In the genomic region with DNA sequence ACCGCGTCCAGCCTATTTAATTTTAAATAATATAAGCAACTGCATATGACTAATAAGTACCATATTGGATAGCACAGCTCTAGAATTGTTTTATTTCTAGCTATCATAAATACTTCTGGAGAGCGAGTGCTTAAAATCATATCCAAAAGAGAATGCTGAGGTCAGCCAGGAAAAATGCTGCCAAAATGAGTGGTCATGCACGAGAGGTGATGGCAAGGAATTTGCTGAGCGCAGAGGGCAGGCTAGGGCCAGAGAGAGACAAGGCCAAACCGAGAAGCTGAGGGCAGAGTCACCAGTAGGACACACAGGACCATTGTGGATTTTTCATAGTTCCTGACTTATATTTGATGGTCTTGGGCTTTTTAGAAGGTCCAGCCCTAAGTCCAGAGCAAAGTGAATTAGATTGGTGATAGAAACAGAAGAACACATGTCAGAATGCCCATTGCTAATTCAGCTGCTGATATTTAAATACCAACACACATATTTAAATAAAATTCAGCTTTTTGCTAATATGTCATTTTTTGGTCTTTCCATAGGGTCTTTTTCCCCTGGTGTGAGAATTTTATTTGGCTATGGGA, we compare ENCODE assay signal across 19 cellular contexts. TPM values are rescaled to one million over a fixed set of nuclear protein-coding genes. Genes with fewer than 3 reads are reported as not detected.
DNase-seq lines count a peak whose midpoint lies in the region; ATAC-seq and TF ChIP-seq lines count a peak whose summit lies in the region.
"Had no signal": no experiment of that assay in that cellular context is flagged by ENCODE, and none has a peak within 500 bp of the region (broad histone marks: within the 10 kb centered on the region; RNA-seq: fewer than 3 reads in every experiment).

No MANE protein-coding gene starts in this region.

- H3K27me3 Mint-ChIP-seq in nephron progenitor cell (ENCODE audit: low read depth, poor library complexity): no peaks in the 10 kb centered on the region
- H3K27me3 Mint-ChIP-seq: activated CD4-positive, alpha-beta T cell treated with anti-CD3 and anti-CD28 coated beads for 36 hours; activated naive CD8-positive, alpha-beta T cell treated with anti-CD3 and anti-CD28 coated beads, Interleukin-2, amount 50 U/mL, for 24 hours had no signal

- H3K36me3 Mint-ChIP-seq in nephron progenitor cell (ENCODE audit: low read depth): no peaks in the 10 kb centered on the region

- H3K4me3 ChIP-seq in HUES64 (ENCODE audit: low read length): no peak overlapping the region
- peak overlapping the region in 12 of 59 donors; percentile 2 to 54 (median 38) for H3K4me3 ChIP-seq in dorsolateral prefrontal cortex
- H3K4me3 ChIP-seq in testis: no peak overlapping the region
- H3K4me3 ChIP-seq: Peyer's patch, vagina had no signal

- H3K36me3 ChIP-seq in HUES64 (ENCODE audit: insufficient read depth, low read length): no peaks in the 10 kb centered on the region
- no peaks in the 10 kb centered on the region for H3K36me3 ChIP-seq in testis (ENCODE audit: low read depth, missing control alignments)
- H3K36me3 ChIP-seq: Peyer's patch, vagina had no signal

- ATAC-seq in HG02981 (IDR thresholded peaks at IDR 0.05; ENCODE audit: unreplicated experiment): no peak
- ATAC-seq: activated CD4-positive, alpha-beta T cell treated with anti-CD3 and anti-CD28 coated beads for 36 hours; activated naive CD8-positive, alpha-beta T cell treated with anti-CD3 and anti-CD28 coated beads, Interleukin-2, amount 50 U/mL, for 24 hours; effector memory CD8-positive, alpha-beta T cell; left colon had no signal

- H3K27ac Mint-ChIP-seq in nephron progenitor cell: no peak overlapping the region
- H3K27ac Mint-ChIP-seq: activated CD4-positive, alpha-beta T cell treated with anti-CD3 and anti-CD28 coated beads for 36 hours; activated naive CD8-positive, alpha-beta T cell treated with anti-CD3 and anti-CD28 coated beads, Interleukin-2, amount 50 U/mL, for 24 hours; activated T-helper 2 cell treated with anti-CD3 and anti-CD28 coated beads, Interferon-gamma antibody, Interleukin-2, Interleukin-4, amounts not matched to agents 10 μg/mL and 5 μg/mL and 100 μg/mL, durations not matched to agents 14 hours and 24 hours and 36 hours; effector memory CD8-positive, alpha-beta T cell; HFFc6 had no signal

- intact Hi-C loops in dorsolateral prefrontal cortex (cut with DNase I): no loop called here
- intact Hi-C loops in testis (cut with DNase I; ENCODE audit: low total_unique reads): no loop called here

- TF ChIP-seq CTCF in dorsolateral prefrontal cortex (IDR thresholded peaks at IDR 0.05 in 54 of 56, conservative IDR thresholded peaks at IDR 0.05 in 2 of 56; ENCODE audit: low read depth in 1 of 56, partially characterized antibody in 56 of 56) (no peak), testis (IDR thresholded peaks at IDR 0.05) (no peak), nephron progenitor cell (IDR thresholded peaks at IDR 0.05) (no peak)

- peaks cover 42% of the 10 kb centered on the region for H3K4me1 Mint-ChIP-seq in nephron progenitor cell

- no peak overlapping the region for H3K4me3 Mint-ChIP-seq in nephron progenitor cell
- H3K4me3 Mint-ChIP-seq: activated CD4-positive, alpha-beta T cell treated with anti-CD3 and anti-CD28 coated beads for 36 hours; activated naive CD8-positive, alpha-beta T cell treated with anti-CD3 and anti-CD28 coated beads, Interleukin-2, amount 50 U/mL, for 24 hours; effector memory CD8-positive, alpha-beta T cell; HFFc6 had no signal

- H3K9me3 ChIP-seq in HUES64 (ENCODE audit: insufficient read depth, low read depth, low read length): no peaks in the 10 kb centered on the region
- H3K9me3 ChIP-seq in testis: no peaks in the 10 kb centered on the region
- H3K9me3 ChIP-seq: Peyer's patch, vagina had no signal

- no peak overlapping the region for H3K9ac ChIP-seq in HUES64 (ENCODE audit: low read depth, low read length)

- H3K9me3 Mint-ChIP-seq in nephron progenitor cell: no peaks in the 10 kb centered on the region
- H3K9me3 Mint-ChIP-seq: activated naive CD8-positive, alpha-beta T cell treated with anti-CD3 and anti-CD28 coated beads, Interleukin-2, amount 50 U/mL, for 24 hours; activated T-helper 2 cell treated with anti-CD3 and anti-CD28 coated beads, Interferon-gamma antibody, Interleukin-2, Interleukin-4, amounts not matched to agents 10 μg/mL and 5 μg/mL and 100 μg/mL, durations not matched to agents 14 hours and 24 hours and 36 hours; effector memory CD8-positive, alpha-beta T cell; HFFc6 had no signal

- H3K4me1 ChIP-seq in HUES64 (ENCODE audit: insufficient read depth, low read length): peaks cover 45% of the 10 kb centered on the region
- H3K4me1 ChIP-seq in testis: no peaks in the 10 kb centered on the region
- H3K4me1 ChIP-seq: Peyer's patch, vagina had no signal

- H3K27me3 ChIP-seq in HUES64 (ENCODE audit: insufficient read depth, low read length) (no peaks in the 10 kb centered on the region), dorsolateral prefrontal cortex (no peaks in the 10 kb centered on the region), testis (no peaks in the 10 kb centered on the region)
- H3K27me3 ChIP-seq: Peyer's patch, vagina had no signal

- H3K27ac ChIP-seq in HUES64 (ENCODE audit: low read depth, low read length): peak overlapping the region; percentile 50
- H3K27ac ChIP-seq in dorsolateral prefrontal cortex: peak overlapping the region in 58 of 59 donors; percentile 0 to 92 (median 82)
- peak overlapping the region in 1 of 2 donors; percentile 44 for H3K27ac ChIP-seq in testis
- H3K27ac ChIP-seq: Peyer's patch, vagina had no signal

- DNase-seq in dorsolateral prefrontal cortex: no peak
- DNase-seq in kidney tubule cell (ENCODE audit: low spot score): peak; percentile 63
- peak; percentile 32 for DNase-seq in testis
- DNase-seq in nephron progenitor cell: no peak
- no peak for DNase-seq in stimulated activated CD4-positive, alpha-beta T cell treated with anti-CD3 and anti-CD28 coated beads, Interleukin-2, amount 100 ng/mL, for 24 hours
- DNase-seq: activated CD4-positive, alpha-beta T cell treated with anti-CD3 and anti-CD28 coated beads for 36 hours; activated naive CD8-positive, alpha-beta T cell treated with anti-CD3 and anti-CD28 coated beads, Interleukin-2, amount 50 U/mL, for 24 hours; central memory CD4-positive, alpha-beta T cell; effector memory CD8-positive, alpha-beta T cell; GDM1; HFFc6; left colon; NCI-H82; occipital lobe; Peyer's patch had no signal

- TF ChIP-seq POLR2A in testis (IDR thresholded peaks at IDR 0.05): no peak

- 83% methylated on average over 4 of the region's 6 CpGs for WGBS in HUES64
- 46 to 54% methylated on average over 6 of the region's 6 CpGs for WGBS in testis, 2 donors

RNA-seq across cellular contexts. Expression of gene UBL3, which starts 33.6 kb away (rescaled TPM):
- 19.0 TPM for polyA plus RNA-seq in HUES64 (2013, experiment 1 of 2)
- polyA plus RNA-seq in HUES64 (2013, experiment 2 of 2): 19.6 TPM
- total RNA-seq in dorsolateral prefrontal cortex: 100 to 1,000 TPM in 1 of 120 experiments, 10 to 100 TPM in 119; 53.7 to 110 (median 72.5) TPM
- total RNA-seq in testis: 10 to 100 TPM; 35.0 to 42.4 TPM
- polyA plus RNA-seq in testis (ENCODE audit: insufficient read depth, low read depth, low replicate concordance): 41.6 TPM

Comparison
In these comparisons a context has a peak if more than half of its experiments do, and no peak if none do; other contexts are left out.
1. DNase-seq: peak in kidney tubule cell (single experiment) and testis (single experiment); none in dorsolateral prefrontal cortex (0 of 10), nephron progenitor cell (single experiment) and stimulated activated CD4-positive, alpha-beta T cell treated with anti-CD3 and anti-CD28 coated beads, Interleukin-2, amount 100 ng/mL, for 24 hours (0 of 2).